In the genomic region with DNA sequence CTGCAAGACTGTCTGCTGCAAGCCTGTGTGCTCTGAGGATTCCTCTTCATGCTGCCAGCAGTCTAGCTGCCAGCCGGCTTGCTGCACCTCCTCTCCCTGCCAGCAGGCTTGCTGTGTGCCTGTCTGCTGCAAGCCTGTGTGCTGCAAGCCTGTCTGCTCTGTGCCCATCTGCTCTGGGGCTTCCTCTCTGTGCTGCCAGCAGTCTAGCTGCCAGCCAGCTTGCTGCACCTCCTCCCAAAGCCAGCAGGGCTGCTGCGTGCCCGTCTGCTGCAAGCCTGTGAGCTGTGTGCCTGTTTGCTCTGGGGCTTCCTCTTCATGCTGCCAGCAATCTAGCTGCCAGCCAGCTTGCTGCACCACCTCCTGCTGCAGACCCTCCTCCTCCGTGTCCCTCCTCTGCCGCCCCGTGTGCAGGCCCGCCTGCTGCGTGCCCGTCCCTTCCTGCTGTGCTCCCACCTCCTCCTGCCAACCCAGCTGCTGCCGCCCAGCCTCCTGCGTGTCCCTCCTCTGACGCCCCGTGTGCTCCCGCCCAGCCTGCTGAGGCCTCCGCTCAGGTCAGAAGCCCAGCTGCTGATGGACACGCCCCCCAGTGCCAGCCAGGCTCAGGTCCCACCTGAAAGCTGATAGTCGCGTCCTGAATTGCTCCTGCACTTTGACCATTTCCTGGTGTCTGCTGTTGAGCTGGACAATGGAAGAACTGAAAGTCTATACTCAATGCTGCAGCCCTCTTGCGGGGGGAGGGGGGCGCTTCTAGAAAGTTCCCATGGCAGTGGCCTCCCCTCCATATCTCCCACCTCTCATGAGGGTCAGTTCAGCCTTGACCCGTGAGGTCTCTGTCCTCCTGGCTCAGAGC, we compare ENCODE assay signal across 2 cellular contexts.
TF ChIP-seq lines count a peak whose summit lies in the region.

No MANE protein-coding gene starts in this region.

TF ChIP-seq in GM23338, 12 proteins besides CTCF, POLR2A, EP300 and RAD21 (continues in another document):
- TF ChIP-seq POLR2AphosphoS5 (IDR thresholded peaks at IDR 0.05; ENCODE audit: low read depth) (no peak), NANOG (IDR thresholded peaks at IDR 0.05; ENCODE audit: borderline replicate concordance) (no peak), EZH2phosphoT487 (IDR thresholded peaks at IDR 0.05; ENCODE audit: unreplicated experiment) (no peak), ZNF114 (CRISPR knock-in tag; IDR thresholded peaks at IDR 0.05) (no peak), JUNB (IDR thresholded peaks at IDR 0.05; ENCODE audit: unreplicated experiment) (no peak), CREB1 (CRISPR knock-in tag; IDR thresholded peaks at IDR 0.05; ENCODE audit: low read depth) (no peak), ZNF331 (CRISPR knock-in tag; IDR thresholded peaks at IDR 0.05; ENCODE audit: low read depth) (no peak)
- TF ChIP-seq, protein P1, sequence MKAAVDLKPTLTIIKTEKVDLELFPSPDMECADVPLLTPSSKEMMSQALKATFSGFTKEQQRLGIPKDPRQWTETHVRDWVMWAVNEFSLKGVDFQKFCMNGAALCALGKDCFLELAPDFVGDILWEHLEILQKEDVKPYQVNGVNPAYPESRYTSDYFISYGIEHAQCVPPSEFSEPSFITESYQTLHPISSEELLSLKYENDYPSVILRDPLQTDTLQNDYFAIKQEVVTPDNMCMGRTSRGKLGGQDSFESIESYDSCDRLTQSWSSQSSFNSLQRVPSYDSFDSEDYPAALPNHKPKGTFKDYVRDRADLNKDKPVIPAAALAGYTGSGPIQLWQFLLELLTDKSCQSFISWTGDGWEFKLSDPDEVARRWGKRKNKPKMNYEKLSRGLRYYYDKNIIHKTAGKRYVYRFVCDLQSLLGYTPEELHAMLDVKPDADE (IDR thresholded peaks at IDR 0.05): no peak
- TF ChIP-seq, protein P2, sequence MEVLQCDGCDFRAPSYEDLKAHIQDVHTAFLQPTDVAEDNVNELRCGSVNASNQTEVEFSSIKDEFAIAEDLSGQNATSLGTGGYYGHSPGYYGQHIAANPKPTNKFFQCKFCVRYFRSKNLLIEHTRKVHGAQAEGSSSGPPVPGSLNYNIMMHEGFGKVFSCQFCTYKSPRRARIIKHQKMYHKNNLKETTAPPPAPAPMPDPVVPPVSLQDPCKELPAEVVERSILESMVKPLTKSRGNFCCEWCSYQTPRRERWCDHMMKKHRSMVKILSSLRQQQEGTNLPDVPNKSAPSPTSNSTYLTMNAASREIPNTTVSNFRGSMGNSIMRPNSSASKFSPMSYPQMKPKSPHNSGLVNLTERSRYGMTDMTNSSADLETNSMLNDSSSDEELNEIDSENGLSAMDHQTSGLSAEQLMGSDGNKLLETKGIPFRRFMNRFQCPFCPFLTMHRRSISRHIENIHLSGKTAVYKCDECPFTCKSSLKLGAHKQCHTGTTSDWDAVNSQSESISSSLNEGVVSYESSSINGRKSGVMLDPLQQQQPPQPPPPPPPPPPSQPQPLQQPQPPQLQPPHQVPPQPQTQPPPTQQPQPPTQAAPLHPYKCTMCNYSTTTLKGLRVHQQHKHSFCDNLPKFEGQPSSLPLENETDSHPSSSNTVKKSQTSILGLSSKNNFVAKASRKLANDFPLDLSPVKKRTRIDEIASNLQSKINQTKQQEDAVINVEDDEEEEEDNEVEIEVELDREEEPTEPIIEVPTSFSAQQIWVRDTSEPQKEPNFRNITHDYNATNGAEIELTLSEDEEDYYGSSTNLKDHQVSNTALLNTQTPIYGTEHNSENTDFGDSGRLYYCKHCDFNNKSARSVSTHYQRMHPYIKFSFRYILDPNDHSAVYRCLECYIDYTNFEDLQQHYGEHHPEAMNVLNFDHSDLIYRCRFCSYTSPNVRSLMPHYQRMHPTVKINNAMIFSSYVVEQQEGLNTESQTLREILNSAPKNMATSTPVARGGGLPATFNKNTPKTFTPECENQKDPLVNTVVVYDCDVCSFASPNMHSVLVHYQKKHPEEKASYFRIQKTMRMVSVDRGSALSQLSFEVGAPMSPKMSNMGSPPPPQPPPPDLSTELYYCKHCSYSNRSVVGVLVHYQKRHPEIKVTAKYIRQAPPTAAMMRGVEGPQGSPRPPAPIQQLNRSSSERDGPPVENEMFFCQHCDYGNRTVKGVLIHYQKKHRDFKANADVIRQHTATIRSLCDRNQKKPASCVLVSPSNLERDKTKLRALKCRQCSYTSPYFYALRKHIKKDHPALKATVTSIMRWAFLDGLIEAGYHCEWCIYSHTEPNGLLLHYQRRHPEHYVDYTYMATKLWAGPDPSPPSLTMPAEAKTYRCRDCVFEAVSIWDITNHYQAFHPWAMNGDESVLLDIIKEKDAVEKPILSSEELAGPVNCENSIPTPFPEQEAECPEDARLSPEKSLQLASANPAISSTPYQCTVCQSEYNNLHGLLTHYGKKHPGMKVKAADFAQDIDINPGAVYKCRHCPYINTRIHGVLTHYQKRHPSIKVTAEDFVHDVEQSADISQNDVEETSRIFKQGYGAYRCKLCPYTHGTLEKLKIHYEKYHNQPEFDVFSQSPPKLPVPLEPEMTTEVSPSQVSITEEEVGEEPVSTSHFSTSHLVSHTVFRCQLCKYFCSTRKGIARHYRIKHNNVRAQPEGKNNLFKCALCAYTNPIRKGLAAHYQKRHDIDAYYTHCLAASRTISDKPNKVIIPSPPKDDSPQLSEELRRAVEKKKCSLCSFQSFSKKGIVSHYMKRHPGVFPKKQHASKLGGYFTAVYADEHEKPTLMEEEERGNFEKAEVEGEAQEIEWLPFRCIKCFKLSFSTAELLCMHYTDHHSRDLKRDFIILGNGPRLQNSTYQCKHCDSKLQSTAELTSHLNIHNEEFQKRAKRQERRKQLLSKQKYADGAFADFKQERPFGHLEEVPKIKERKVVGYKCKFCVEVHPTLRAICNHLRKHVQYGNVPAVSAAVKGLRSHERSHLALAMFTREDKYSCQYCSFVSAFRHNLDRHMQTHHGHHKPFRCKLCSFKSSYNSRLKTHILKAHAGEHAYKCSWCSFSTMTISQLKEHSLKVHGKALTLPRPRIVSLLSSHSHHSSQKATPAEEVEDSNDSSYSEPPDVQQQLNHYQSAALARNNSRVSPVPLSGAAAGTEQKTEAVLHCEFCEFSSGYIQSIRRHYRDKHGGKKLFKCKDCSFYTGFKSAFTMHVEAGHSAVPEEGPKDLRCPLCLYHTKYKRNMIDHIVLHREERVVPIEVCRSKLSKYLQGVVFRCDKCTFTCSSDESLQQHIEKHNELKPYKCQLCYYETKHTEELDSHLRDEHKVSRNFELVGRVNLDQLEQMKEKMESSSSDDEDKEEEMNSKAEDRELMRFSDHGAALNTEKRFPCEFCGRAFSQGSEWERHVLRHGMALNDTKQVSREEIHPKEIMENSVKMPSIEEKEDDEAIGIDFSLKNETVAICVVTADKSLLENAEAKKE (CRISPR knock-in tag; IDR thresholded peaks at IDR 0.05): no peak

TF ChIP-seq in HepG2, 621 proteins besides CTCF, POLR2A, EP300 and RAD21 (continues in another document):
- TF ChIP-seq, protein P3, sequence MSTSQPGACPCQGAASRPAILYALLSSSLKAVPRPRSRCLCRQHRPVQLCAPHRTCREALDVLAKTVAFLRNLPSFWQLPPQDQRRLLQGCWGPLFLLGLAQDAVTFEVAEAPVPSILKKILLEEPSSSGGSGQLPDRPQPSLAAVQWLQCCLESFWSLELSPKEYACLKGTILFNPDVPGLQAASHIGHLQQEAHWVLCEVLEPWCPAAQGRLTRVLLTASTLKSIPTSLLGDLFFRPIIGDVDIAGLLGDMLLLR (CRISPR knock-in tag; IDR thresholded peaks at IDR 0.05): peak; percentile 18; the same call in 1 of the 2 replicates
- 0 out of 2 replicates have a peak, but pooled peaks have one; percentile 36 for TF ChIP-seq HOXA5 (CRISPR knock-in tag; IDR thresholded peaks at IDR 0.05)
- no peak for TF ChIP-seq ZNF44 (CRISPR knock-in tag; IDR thresholded peaks at IDR 0.05)
- 0 out of 2 replicates have a peak, but pooled peaks have one; percentile 69 for TF ChIP-seq KLF9 (CRISPR knock-in tag; IDR thresholded peaks at IDR 0.05; ENCODE audit: low read depth)
- TF ChIP-seq, protein P4, sequence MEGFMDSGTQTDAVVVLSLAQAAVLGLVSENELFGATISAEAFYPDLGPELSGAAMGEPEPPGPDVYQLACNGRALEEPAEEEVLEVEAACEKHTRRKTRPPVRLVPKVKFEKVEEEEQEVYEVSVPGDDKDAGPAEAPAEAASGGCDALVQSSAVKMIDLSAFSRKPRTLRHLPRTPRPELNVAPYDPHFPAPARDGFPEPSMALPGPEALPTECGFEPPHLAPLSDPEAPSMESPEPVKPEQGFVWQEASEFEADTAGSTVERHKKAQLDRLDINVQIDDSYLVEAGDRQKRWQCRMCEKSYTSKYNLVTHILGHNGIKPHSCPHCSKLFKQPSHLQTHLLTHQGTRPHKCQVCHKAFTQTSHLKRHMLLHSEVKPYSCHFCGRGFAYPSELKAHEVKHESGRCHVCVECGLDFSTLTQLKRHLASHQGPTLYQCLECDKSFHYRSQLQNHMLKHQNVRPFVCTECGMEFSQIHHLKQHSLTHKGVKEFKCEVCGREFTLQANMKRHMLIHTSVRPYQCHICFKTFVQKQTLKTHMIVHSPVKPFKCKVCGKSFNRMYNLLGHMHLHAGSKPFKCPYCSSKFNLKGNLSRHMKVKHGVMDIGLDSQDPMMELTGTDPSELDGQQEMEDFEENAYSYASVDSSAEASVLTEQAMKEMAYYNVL (CRISPR knock-in tag; IDR thresholded peaks at IDR 0.05; ENCODE audit: borderline replicate concordance): peak; percentile 86; the same call in 1 of the 2 replicates
- TF ChIP-seq SOX13 (IDR thresholded peaks at IDR 0.05): no peak
- peak in 1 of 2 experiments; percentile 72; a peak in 2 of 4 replicates for TF ChIP-seq SOX13 (CRISPR knock-in tag; conservative IDR thresholded peaks at IDR 0.05 in 1 of 2, IDR thresholded peaks at IDR 0.05 in 1 of 2)
- TF ChIP-seq GZF1 (CRISPR knock-in tag; IDR thresholded peaks at IDR 0.05): no peak
- peak; percentile 55; the same call in 1 of the 2 replicates for TF ChIP-seq SIX4 (CRISPR knock-in tag; IDR thresholded peaks at IDR 0.05)
- no peak for TF ChIP-seq RFX3 (CRISPR knock-in tag; IDR thresholded peaks at IDR 0.05)
- TF ChIP-seq ETV6 (CRISPR knock-in tag; conservative IDR thresholded peaks at IDR 0.05): no peak
- TF ChIP-seq, protein P5, sequence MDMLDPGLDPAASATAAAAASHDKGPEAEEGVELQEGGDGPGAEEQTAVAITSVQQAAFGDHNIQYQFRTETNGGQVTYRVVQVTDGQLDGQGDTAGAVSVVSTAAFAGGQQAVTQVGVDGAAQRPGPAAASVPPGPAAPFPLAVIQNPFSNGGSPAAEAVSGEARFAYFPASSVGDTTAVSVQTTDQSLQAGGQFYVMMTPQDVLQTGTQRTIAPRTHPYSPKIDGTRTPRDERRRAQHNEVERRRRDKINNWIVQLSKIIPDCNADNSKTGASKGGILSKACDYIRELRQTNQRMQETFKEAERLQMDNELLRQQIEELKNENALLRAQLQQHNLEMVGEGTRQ (IDR thresholded peaks at IDR 0.05; ENCODE audit: low read depth, low read length): no peak
- TF ChIP-seq, protein P5 (CRISPR knock-in tag; IDR thresholded peaks at IDR 0.05; ENCODE audit: borderline replicate concordance): no peak
- TF ChIP-seq, protein P6, sequence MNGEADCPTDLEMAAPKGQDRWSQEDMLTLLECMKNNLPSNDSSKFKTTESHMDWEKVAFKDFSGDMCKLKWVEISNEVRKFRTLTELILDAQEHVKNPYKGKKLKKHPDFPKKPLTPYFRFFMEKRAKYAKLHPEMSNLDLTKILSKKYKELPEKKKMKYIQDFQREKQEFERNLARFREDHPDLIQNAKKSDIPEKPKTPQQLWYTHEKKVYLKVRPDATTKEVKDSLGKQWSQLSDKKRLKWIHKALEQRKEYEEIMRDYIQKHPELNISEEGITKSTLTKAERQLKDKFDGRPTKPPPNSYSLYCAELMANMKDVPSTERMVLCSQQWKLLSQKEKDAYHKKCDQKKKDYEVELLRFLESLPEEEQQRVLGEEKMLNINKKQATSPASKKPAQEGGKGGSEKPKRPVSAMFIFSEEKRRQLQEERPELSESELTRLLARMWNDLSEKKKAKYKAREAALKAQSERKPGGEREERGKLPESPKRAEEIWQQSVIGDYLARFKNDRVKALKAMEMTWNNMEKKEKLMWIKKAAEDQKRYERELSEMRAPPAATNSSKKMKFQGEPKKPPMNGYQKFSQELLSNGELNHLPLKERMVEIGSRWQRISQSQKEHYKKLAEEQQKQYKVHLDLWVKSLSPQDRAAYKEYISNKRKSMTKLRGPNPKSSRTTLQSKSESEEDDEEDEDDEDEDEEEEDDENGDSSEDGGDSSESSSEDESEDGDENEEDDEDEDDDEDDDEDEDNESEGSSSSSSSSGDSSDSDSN (CRISPR knock-in tag; IDR thresholded peaks at IDR 0.05): 0 out of 2 replicates have a peak, but pooled peaks have one; percentile 25
- TF ChIP-seq, protein P7, sequence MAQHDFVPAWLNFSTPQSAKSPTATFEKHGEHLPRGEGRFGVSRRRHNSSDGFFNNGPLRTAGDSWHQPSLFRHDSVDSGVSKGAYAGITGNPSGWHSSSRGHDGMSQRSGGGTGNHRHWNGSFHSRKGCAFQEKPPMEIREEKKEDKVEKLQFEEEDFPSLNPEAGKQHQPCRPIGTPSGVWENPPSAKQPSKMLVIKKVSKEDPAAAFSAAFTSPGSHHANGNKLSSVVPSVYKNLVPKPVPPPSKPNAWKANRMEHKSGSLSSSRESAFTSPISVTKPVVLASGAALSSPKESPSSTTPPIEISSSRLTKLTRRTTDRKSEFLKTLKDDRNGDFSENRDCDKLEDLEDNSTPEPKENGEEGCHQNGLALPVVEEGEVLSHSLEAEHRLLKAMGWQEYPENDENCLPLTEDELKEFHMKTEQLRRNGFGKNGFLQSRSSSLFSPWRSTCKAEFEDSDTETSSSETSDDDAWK (CRISPR knock-in tag; IDR thresholded peaks at IDR 0.05): no peak
- 0 out of 2 replicates have a peak, but pooled peaks have one; percentile 29 for TF ChIP-seq FOXC1 (CRISPR knock-in tag; IDR thresholded peaks at IDR 0.05; ENCODE audit: borderline replicate concordance)
- peak; percentile 70 for TF ChIP-seq ZFX (CRISPR knock-in tag; IDR thresholded peaks at IDR 0.05; ENCODE audit: low read depth)
- TF ChIP-seq ZFAT (CRISPR knock-in tag; conservative IDR thresholded peaks at IDR 0.05): no peak
- TF ChIP-seq ZNF33B (CRISPR knock-in tag; IDR thresholded peaks at IDR 0.05): no peak
- TF ChIP-seq CCAR2 (optimal IDR thresholded peaks at IDR 0.05; ENCODE audit: low read depth, low read length): no peak
- TF ChIP-seq HNRNPH1 (optimal IDR thresholded peaks at IDR 0.05; ENCODE audit: low read depth, low read length): no peak
- TF ChIP-seq KDM5B (CRISPR knock-in tag; IDR thresholded peaks at IDR 0.05; ENCODE audit: borderline replicate concordance): 0 out of 2 replicates have a peak, but pooled peaks have one; percentile 47
- TF ChIP-seq MIXL1 (CRISPR knock-in tag; IDR thresholded peaks at IDR 0.05): peak; percentile 24; the same call in 1 of the 2 replicates
- TF ChIP-seq ZNF101 (CRISPR knock-in tag; IDR thresholded peaks at IDR 0.05; ENCODE audit: borderline replicate concordance, low read depth): no peak
- no peak for TF ChIP-seq PAF1 (CRISPR knock-in tag; IDR thresholded peaks at IDR 0.05)
- TF ChIP-seq ZC3H13 (CRISPR knock-in tag; IDR thresholded peaks at IDR 0.05): 0 out of 2 replicates have a peak, but pooled peaks have one; percentile 19
- TF ChIP-seq ZNF121 (CRISPR knock-in tag; IDR thresholded peaks at IDR 0.05): no peak
- 0 out of 2 replicates have a peak, but pooled peaks have one; percentile 63 for TF ChIP-seq HNRNPL (IDR thresholded peaks at IDR 0.05; ENCODE audit: low read depth, low read length)
- TF ChIP-seq PHB2 (IDR thresholded peaks at IDR 0.05; ENCODE audit: partially characterized antibody): no peak
- TF ChIP-seq BCL6 (CRISPR knock-in tag; IDR thresholded peaks at IDR 0.05): peak; percentile 60; the same call in 1 of the 2 replicates
- peak; percentile 55; the same call in 1 of the 2 replicates for TF ChIP-seq PITX1 (CRISPR knock-in tag; IDR thresholded peaks at IDR 0.05)
- no peak for TF ChIP-seq NONO (IDR thresholded peaks at IDR 0.05)
- peak; percentile 79 for TF ChIP-seq NONO (CRISPR knock-in tag; conservative IDR thresholded peaks at IDR 0.05)
